15 cellular contexts compared by ENCODE assay signal in the genomic region with DNA sequence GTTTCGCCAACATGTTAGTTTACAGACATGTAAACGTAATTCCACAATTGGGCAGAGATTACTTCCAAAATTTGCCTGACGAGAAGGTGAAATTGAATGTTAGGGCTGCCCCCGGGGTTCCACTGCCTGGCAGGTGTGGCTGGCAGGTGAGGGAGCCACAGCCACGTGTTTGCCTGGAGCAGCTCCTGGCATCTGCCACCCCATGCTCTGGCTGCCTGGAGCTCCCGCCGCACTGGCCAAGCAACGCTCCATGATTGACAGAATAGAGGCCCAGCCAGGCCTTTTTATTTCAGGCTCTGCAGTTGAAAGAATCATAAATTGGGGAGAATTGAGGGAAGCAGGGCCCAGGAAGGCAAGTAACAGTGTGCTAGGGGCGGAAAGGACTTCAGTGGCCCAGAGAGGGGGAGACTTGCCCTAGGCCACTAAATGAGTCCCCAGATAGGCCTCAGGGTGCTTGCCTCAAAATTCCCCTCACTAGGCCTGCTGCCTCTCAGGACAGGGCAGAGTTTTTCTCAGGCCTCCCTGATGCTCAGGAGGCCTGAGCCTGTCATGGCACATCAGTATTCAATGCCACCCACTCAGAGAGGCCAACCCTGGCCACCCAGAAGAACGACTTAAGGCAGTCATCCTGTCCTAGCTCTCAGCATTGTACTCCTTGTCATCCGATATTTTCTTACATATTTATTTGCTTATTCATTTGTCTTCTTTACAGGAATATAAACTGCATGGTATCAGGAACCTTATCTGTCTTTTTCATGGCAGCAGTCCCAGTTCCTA. TPM values are rescaled to one million over a fixed set of nuclear protein-coding genes. Genes with fewer than 3 reads are reported as not detected.
DNase-seq lines count a peak whose midpoint lies in the region; ATAC-seq and TF ChIP-seq lines count a peak whose summit lies in the region.
"Had no signal": no experiment of that assay in that cellular context is flagged by ENCODE, and none has a peak within 500 bp of the region (broad histone marks: within the 10 kb centered on the region; RNA-seq: fewer than 3 reads in every experiment).

No MANE protein-coding gene starts in this region.

- H3K27ac ChIP-seq in ascending aorta, result peak overlapping the region; percentile 19 to 22
- peak overlapping the region; percentile 56 for H3K27ac ChIP-seq in left ventricle myocardium inferior (replicated peaks)
- H3K27ac ChIP-seq in A673 (ENCODE audit: low read depth, low read length, poor library complexity, severe bottlenecking), result no peak overlapping the region
- H3K27ac ChIP-seq: neutrophil had no signal

- H3K4me1 ChIP-seq in ascending aorta (peaks cover 0 to 2% of the 10 kb centered on the region in 2 donors), left ventricle myocardium inferior (peaks cover 13% of the 10 kb centered on the region), A673 (ENCODE audit: insufficient read depth, low read length, poor library complexity, severe bottlenecking) (no peaks in the 10 kb centered on the region)

- H3K4me3 ChIP-seq in ascending aorta (no peak overlapping the region), left ventricle myocardium inferior (no peak overlapping the region), A673 (ENCODE audit: low read depth, low read length, poor library complexity, severe bottlenecking) (no peak overlapping the region)

- ATAC-seq in GM21526 (IDR thresholded peaks at IDR 0.05; ENCODE audit: low FRiP score, unreplicated experiment), result no peak
- ATAC-seq: effector memory CD8-positive, alpha-beta T cell had no signal

- POLR2A ChIA-PET in A673 (lab: Charles Lee; ENCODE audit: low non-redundant PET), result no interaction called here

- no peaks in the 10 kb centered on the region for H3K36me3 ChIP-seq in ascending aorta
- H3K36me3 ChIP-seq in left ventricle myocardium inferior, result no peaks in the 10 kb centered on the region
- H3K36me3 ChIP-seq in A673 (ENCODE audit: insufficient read depth, low read length, poor library complexity, severe bottlenecking), result no peaks in the 10 kb centered on the region
- H3K36me3 ChIP-seq: neutrophil had no signal

- intact Hi-C loops in ascending aorta (cut with DNase I) (no loop called here), left ventricle myocardium inferior (cut with micrococcal nuclease) (no loop called here), A673 (cut with micrococcal nuclease; ENCODE audit: unreplicated experiment) (no loop called here)

- TF ChIP-seq CTCF in ascending aorta (IDR thresholded peaks at IDR 0.05) (no peak), left ventricle myocardium inferior (IDR thresholded peaks at IDR 0.05; ENCODE audit: borderline replicate concordance) (no peak), A673 (conservative IDR thresholded peaks at IDR 0.05; ENCODE audit: low read depth, low read length) (no peak)

- H3K27me3 ChIP-seq in ascending aorta (no peaks in the 10 kb centered on the region), left ventricle myocardium inferior (ENCODE audit: low read depth) (no peaks in the 10 kb centered on the region), A673 (replicated peaks; ENCODE audit: insufficient read depth, low read depth, low read length, poor library complexity) (no peaks in the 10 kb centered on the region)
- H3K27me3 ChIP-seq: neutrophil had no signal

- H3K9me3 ChIP-seq in ascending aorta (no peaks in the 10 kb centered on the region), left ventricle myocardium inferior (replicated peaks) (no peaks in the 10 kb centered on the region), A673 (ENCODE audit: low read depth, low read length, poor library complexity, severe bottlenecking) (no peaks in the 10 kb centered on the region)
- H3K9me3 ChIP-seq: neutrophil had no signal

- BruUV-seq in A673 (replicated peaks; lab: Mats Ljungman, UMichigan), result no TSS peak

- CTCF ChIA-PET in A673 (lab: Charles Lee), result interaction anchor here (0.6 kb wide), 1 partner anchor 16 kb away, joined by 3 read pairs; no protein-coding TSS in a partner anchor

- DNase-seq in NCI-H2081 (lab: John Stamatoyannopoulos, UW) (peak; percentile 19 to 69), NCI-H2081 treated with DMSO at 0.1 percent for 48 hours (lab: John Stamatoyannopoulos, UW) (no peak), COR-L47 (lab: John Stamatoyannopoulos, UW) (peak; percentile 54), ascending aorta (ENCODE audit: low spot score in 2 of 2) (no peak), left ventricle myocardium inferior (peak; percentile 55), A673 (ENCODE audit: low spot score) (no peak), RPMI8226 (no peak)
- DNase-seq: activated naive CD4-positive, alpha-beta T cell; amniotic stem cell; DMS79; effector memory CD8-positive, alpha-beta T cell; KG1; NCI-H2227 treated with DMSO at 0.1 percent for 48 hours had no signal

RNA-seq across cellular contexts. Expression of a gene that starts 16.7 kb away (rescaled TPM):
- 291 TPM for total RNA-seq in ascending aorta
- total RNA-seq in left ventricle myocardium inferior, result 54.9 TPM
- total RNA-seq in A673 (2021), result 0.85 and 1.1 TPM in 2 replicates

Comparison
In these comparisons a context has a peak if more than half of its experiments do, and no peak if none do; other contexts are left out.
1. DNase-seq: peak in NCI-H2081 (2 of 2), COR-L47 (single experiment) and left ventricle myocardium inferior (single experiment); none in NCI-H2081 treated with DMSO at 0.1 percent for 48 hours (single experiment), ascending aorta (0 of 2), A673 (single experiment) and RPMI8226 (single experiment).
2. RNA of a gene that starts 16.7 kb away (total RNA-seq): 291 TPM in ascending aorta (single experiment) and 54.9 TPM in left ventricle myocardium inferior (single experiment); 0.85 to 1.1 TPM in A673; every median in the first group is over 10 times any median in the second.